In genomic region chr1:83799474-83800085, GRCh38 we compare ENCODE assay signal across 26 cellular contexts.
DNase-seq lines count a peak whose midpoint lies in the region; ATAC-seq, FAIRE-seq and TF ChIP-seq lines count a peak whose summit lies in the region.
"Had no signal": no experiment of that assay in that cellular context is flagged by ENCODE, and none has a peak within 500 bp of the region (broad histone marks: within the 10 kb centered on the region; RNA-seq: fewer than 3 reads in every experiment).

No MANE protein-coding gene starts in this region.

- no peak for FAIRE-seq in small intestine (lab: Jason Lieb, UNC)
- FAIRE-seq: kidney had no signal

- 27% methylated on average over 1 of the region's 1 CpG; no CpG with 5 or more reads in 1 of the 2 experiments for WGBS in endodermal cell (ENCODE audit: insufficient coverage in 1 of 2, insufficient read length in 1 of 2), 2 experiments
- WGBS in small intestine, 3 donors: 9 to 23% (median 16%) methylated on average over 1 of the region's 1 CpG

- no peak overlapping the region for H3K9ac ChIP-seq in endodermal cell (ENCODE audit: extremely low read depth, low read length, poor library complexity, severe bottlenecking)

- H3K27me3 ChIP-seq in endodermal cell (ENCODE audit: control insufficient read depth, insufficient read depth, low read length, poor library complexity, severe bottlenecking) (no peaks in the 10 kb centered on the region), small intestine (ENCODE audit: control insufficient read depth in 2 of 2, insufficient read depth in 2 of 2, low read length in 2 of 2) (no peaks in the 10 kb centered on the region)
- H3K27me3 ChIP-seq: BE2C, esophagus muscularis mucosa, SJSA1, stomach had no signal

- ATAC-seq in HG02938 (IDR thresholded peaks at IDR 0.05; ENCODE audit: unreplicated experiment): no peak
- ATAC-seq: activated naive CD4-positive, alpha-beta T cell treated with anti-CD3 and anti-CD28 coated beads, Interleukin-2, amount 50 U/mL, for 72 hours; activated T-helper 17 cell treated with anti-CD3 and anti-CD28 coated beads, Interleukin-2, amount 50 U/mL, for 72 hours; sciatic nerve; T-helper 17 cell had no signal

- TF ChIP-seq CTCF in endodermal cell (conservative IDR thresholded peaks at IDR 0.05): no peak
- TF ChIP-seq CTCF in progenitor cell of endocrine pancreas (IDR thresholded peaks at IDR 0.05; ENCODE audit: unreplicated experiment): no peak

- H3K27me3 Mint-ChIP-seq in endodermal cell (ENCODE audit: insufficient read depth) (no peaks in the 10 kb centered on the region), progenitor cell of endocrine pancreas (no peaks in the 10 kb centered on the region)
- H3K27me3 Mint-ChIP-seq: IgD-negative memory B cell, T-helper 17 cell, type B pancreatic cell had no signal

- no peaks in the 10 kb centered on the region for H3K36me3 Mint-ChIP-seq in endodermal cell (ENCODE audit: low read depth)
- H3K36me3 Mint-ChIP-seq in progenitor cell of endocrine pancreas (ENCODE audit: insufficient read depth): peaks cover 2% of the 10 kb centered on the region
- H3K36me3 Mint-ChIP-seq: IgD-negative memory B cell, type B pancreatic cell had no signal

- H3K4me3 Mint-ChIP-seq in endodermal cell: no peak overlapping the region
- H3K4me3 Mint-ChIP-seq in progenitor cell of endocrine pancreas (ENCODE audit: low read depth): no peak overlapping the region
- H3K4me3 Mint-ChIP-seq: activated T-helper 17 cell treated with anti-CD3 and anti-CD28 coated beads, Interleukin-2, amount 50 U/mL, for 72 hours; IgD-negative memory B cell; T-helper 17 cell; type B pancreatic cell had no signal

- no peaks in the 10 kb centered on the region for H3K9me3 ChIP-seq in endodermal cell (ENCODE audit: control insufficient read depth, low read length)
- no peaks in the 10 kb centered on the region for H3K9me3 ChIP-seq in small intestine (ENCODE audit: control insufficient read depth, low read depth)
- H3K9me3 ChIP-seq: BE2C, Caco-2, esophagus muscularis mucosa, SJSA1, stomach had no signal

- DNase-seq in DMS153 (lab: John Stamatoyannopoulos, UW) (peak; percentile 41), DMS153 treated with DMSO at 0.1 percent for 48 hours (lab: John Stamatoyannopoulos, UW; ENCODE audit: unreplicated experiment) (no peak), NCI-H446 treated with DMSO at 0.1 percent for 48 hours (lab: John Stamatoyannopoulos, UW) (peak; percentile 76), endodermal cell (peak; percentile 55), progenitor cell of endocrine pancreas (ENCODE audit: low spot score, unreplicated experiment) (no peak), small intestine (no peak), cerebellum (ENCODE audit: low spot score) (no peak)
- DNase-seq: activated CD4-positive, alpha-beta T cell treated with anti-CD3 and anti-CD28 coated beads, Interleukin-2, amount 50 U/mL, for 1 hour; BE2C; Caco-2; effector memory CD4-positive, alpha-beta T cell; H7; kidney; NCI-H1436; NK-92 treated with Interleukin-12 subunit alpha and Interleukin-12 subunit beta, amount 100 ng/mL, for 24 hours; stimulated activated CD4-positive, alpha-beta T cell treated with anti-CD3 and anti-CD28 coated beads, Interleukin-15, amount 100 ng/mL, for 24 hours; stomach; T-helper 17 cell had no signal

- H3K27ac Mint-ChIP-seq in endodermal cell (no peak overlapping the region), progenitor cell of endocrine pancreas (peak overlapping the region; percentile 68)
- H3K27ac Mint-ChIP-seq: activated naive CD4-positive, alpha-beta T cell treated with anti-CD3 and anti-CD28 coated beads, Interleukin-2, amount 50 U/mL, for 72 hours; activated T-helper 17 cell treated with anti-CD3 and anti-CD28 coated beads, Interleukin-2, amount 50 U/mL, for 72 hours; T-helper 17 cell; type B pancreatic cell had no signal

- H3K4me1 ChIP-seq in endodermal cell (ENCODE audit: control insufficient read depth, insufficient read depth, low read length) (peaks cover 22% of the 10 kb centered on the region), small intestine (ENCODE audit: control insufficient read depth in 2 of 2, insufficient read depth in 1 of 2, low read depth in 1 of 2, low read length in 1 of 2) (peaks cover 0 to 5% of the 10 kb centered on the region in 2 donors)
- H3K4me1 ChIP-seq: BE2C, Caco-2, SJSA1 had no signal

- H3K4me1 Mint-ChIP-seq in endodermal cell: peaks cover 56% of the 10 kb centered on the region
- peaks cover 45% of the 10 kb centered on the region for H3K4me1 Mint-ChIP-seq in progenitor cell of endocrine pancreas (ENCODE audit: low read depth)
- H3K4me1 Mint-ChIP-seq: activated T-helper 17 cell treated with anti-CD3 and anti-CD28 coated beads, Interleukin-2, amount 50 U/mL, for 72 hours; IgD-negative memory B cell; T-helper 17 cell had no signal

- H3K36me3 ChIP-seq in endodermal cell (ENCODE audit: control insufficient read depth, insufficient read depth, low read length) (no peaks in the 10 kb centered on the region), small intestine (ENCODE audit: control insufficient read depth in 2 of 2, insufficient read depth in 2 of 2, low read length in 2 of 2) (no peaks in the 10 kb centered on the region)
- H3K36me3 ChIP-seq: BE2C, esophagus muscularis mucosa, SJSA1, stomach had no signal

- H3K4me3 ChIP-seq in endodermal cell (ENCODE audit: low read length): peak overlapping the region; percentile 7
- no peak overlapping the region for H3K4me3 ChIP-seq in small intestine (ENCODE audit: low read depth in 1 of 2, low read length in 2 of 2)
- H3K4me3 ChIP-seq: esophagus muscularis mucosa, SJSA1, stomach had no signal

- H3K9me3 Mint-ChIP-seq in endodermal cell (no peaks in the 10 kb centered on the region), progenitor cell of endocrine pancreas (ENCODE audit: low read depth) (no peaks in the 10 kb centered on the region)
- H3K9me3 Mint-ChIP-seq: activated naive CD4-positive, alpha-beta T cell treated with anti-CD3 and anti-CD28 coated beads, Interleukin-2, amount 50 U/mL, for 72 hours; activated T-helper 17 cell treated with anti-CD3 and anti-CD28 coated beads, Interleukin-2, amount 50 U/mL, for 72 hours; type B pancreatic cell had no signal

- H3K27ac ChIP-seq in endodermal cell (ENCODE audit: low read depth, low read length) (no peak overlapping the region), small intestine (ENCODE audit: low read depth in 1 of 2, low read length in 1 of 2) (no peak overlapping the region)
- H3K27ac ChIP-seq: esophagus muscularis mucosa, SJSA1, stomach had no signal

Comparison
In these comparisons a context has a peak if more than half of its experiments do, and no peak if none do; other contexts are left out.
1. DNase-seq: peak in DMS153 (single experiment), NCI-H446 treated with DMSO at 0.1 percent for 48 hours (single experiment) and endodermal cell (single experiment); none in DMS153 treated with DMSO at 0.1 percent for 48 hours (single experiment), progenitor cell of endocrine pancreas (single experiment), small intestine (single experiment) and cerebellum (single experiment).